ENCODE assay signal across 1 cellular context in the genomic region with DNA sequence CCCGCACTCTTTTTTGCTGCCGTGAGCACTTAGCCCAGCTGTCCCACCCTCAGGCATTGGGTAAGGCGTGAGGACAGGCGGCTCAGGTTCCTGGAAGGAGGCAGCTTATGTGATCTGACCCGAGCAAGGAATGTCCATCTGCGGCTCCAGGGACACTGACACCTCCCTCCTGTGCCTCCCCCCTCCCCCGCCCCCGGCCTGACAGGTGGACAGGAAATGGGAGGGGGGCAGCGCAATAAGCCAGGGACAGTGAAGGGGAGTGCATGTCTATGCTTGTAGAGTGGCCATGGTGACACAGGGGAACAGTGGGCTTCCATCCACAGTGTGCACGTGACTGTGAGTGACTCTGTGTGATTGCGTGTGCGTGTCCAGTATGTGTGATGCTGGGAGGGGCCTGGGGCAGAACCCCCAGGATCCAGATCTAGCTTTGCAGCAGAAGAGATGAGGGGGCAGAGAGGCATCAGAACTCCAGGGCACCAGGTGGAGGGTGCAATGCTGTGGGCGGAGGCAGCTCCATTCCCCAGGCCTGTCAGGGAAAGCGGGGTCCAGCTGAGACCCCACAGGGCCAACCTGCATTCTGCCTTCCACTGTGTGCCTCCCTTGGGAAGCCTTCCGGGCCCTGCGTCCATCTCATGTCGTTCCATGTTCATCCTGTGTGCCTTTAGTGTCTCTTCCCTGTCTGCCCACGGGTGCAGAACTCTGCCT.
TF ChIP-seq lines count a peak whose summit lies in the region.

No MANE protein-coding gene starts in this region.

TF ChIP-seq in SK-N-SH treated with all-trans-retinoic acid at 6 μM for 48 hours, 23 proteins besides CTCF, POLR2A, EP300 and RAD21 (continued from another document):
- TF ChIP-seq, protein P1, sequence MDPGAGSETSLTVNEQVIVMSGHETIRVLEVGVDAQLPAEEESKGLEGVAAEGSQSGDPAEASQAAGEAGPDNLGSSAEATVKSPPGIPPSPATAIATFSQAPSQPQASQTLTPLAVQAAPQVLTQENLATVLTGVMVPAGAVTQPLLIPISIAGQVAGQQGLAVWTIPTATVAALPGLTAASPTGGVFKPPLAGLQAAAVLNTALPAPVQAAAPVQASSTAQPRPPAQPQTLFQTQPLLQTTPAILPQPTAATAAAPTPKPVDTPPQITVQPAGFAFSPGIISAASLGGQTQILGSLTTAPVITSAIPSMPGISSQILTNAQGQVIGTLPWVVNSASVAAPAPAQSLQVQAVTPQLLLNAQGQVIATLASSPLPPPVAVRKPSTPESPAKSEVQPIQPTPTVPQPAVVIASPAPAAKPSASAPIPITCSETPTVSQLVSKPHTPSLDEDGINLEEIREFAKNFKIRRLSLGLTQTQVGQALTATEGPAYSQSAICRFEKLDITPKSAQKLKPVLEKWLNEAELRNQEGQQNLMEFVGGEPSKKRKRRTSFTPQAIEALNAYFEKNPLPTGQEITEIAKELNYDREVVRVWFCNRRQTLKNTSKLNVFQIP (CRISPR knock-in tag; IDR thresholded peaks at IDR 0.05; ENCODE audit: borderline replicate concordance, low read depth) = no peak
- TF ChIP-seq ZFP3 (CRISPR knock-in tag; IDR thresholded peaks at IDR 0.05) (no peak), ZNF8 (CRISPR knock-in tag; IDR thresholded peaks at IDR 0.05) (no peak), TCF4 (CRISPR knock-in tag; IDR thresholded peaks at IDR 0.05; ENCODE audit: borderline replicate concordance) (no peak), OSR1 (CRISPR knock-in tag; IDR thresholded peaks at IDR 0.05) (no peak), ZFP30 (CRISPR knock-in tag; IDR thresholded peaks at IDR 0.05) (no peak), BACH2 (CRISPR knock-in tag; IDR thresholded peaks at IDR 0.05; ENCODE audit: borderline replicate concordance) (no peak), ZC3H10 (CRISPR knock-in tag; IDR thresholded peaks at IDR 0.05) (no peak)
- TF ChIP-seq, protein P2, sequence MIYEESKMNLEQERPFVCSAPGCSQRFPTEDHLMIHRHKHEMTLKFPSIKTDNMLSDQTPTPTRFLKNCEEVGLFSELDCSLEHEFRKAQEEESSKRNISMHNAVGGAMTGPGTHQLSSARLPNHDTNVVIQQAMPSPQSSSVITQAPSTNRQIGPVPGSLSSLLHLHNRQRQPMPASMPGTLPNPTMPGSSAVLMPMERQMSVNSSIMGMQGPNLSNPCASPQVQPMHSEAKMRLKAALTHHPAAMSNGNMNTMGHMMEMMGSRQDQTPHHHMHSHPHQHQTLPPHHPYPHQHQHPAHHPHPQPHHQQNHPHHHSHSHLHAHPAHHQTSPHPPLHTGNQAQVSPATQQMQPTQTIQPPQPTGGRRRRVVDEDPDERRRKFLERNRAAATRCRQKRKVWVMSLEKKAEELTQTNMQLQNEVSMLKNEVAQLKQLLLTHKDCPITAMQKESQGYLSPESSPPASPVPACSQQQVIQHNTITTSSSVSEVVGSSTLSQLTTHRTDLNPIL (CRISPR knock-in tag; IDR thresholded peaks at IDR 0.05; ENCODE audit: low read depth) = no peak
